Comparison of ENCODE assay signal across 27 cellular contexts in genomic region chrX:108171671-108172070, GRCh38.
"Had no signal": no experiment of that assay in that cellular context is flagged by ENCODE, and none has a peak within 500 bp of the region (broad histone marks: within the 10 kb centered on the region; RNA-seq: fewer than 3 reads in every experiment).

No MANE protein-coding gene starts in this region.

- H3K4me1 ChIP-seq: parathyroid adenoma, psoas muscle, right lobe of liver, sigmoid colon, spleen, stomach, thyroid gland, upper lobe of left lung, vagina had no signal

- H3K27ac ChIP-seq: neural progenitor cell, ovary, parathyroid adenoma, psoas muscle, right lobe of liver, sigmoid colon, skin epidermis, spleen, stomach, thoracic aorta, thyroid gland, upper lobe of left lung, vagina had no signal

- H3K4me3 ChIP-seq: neural progenitor cell, ovary, psoas muscle, right lobe of liver, sigmoid colon, skin epidermis, smooth muscle cell, spleen, stomach, thoracic aorta, thyroid gland, upper lobe of left lung, vagina had no signal

- H3K9me3 ChIP-seq: ovary, psoas muscle, right lobe of liver, sigmoid colon, spleen, stomach, thoracic aorta, thyroid gland, upper lobe of left lung, vagina had no signal

- H3K36me3 ChIP-seq: neural progenitor cell, ovary, right lobe of liver, sigmoid colon, spleen, thoracic aorta, thyroid gland, upper lobe of left lung, vagina had no signal

- H3K4me2 ChIP-seq: neural progenitor cell, smooth muscle cell had no signal

- H3K9ac ChIP-seq: neural progenitor cell, parathyroid adenoma had no signal

- FAIRE-seq: urothelium cell line had no signal

- H3K27me3 ChIP-seq: neural progenitor cell, ovary, right lobe of liver, sigmoid colon, spleen, thyroid gland, upper lobe of left lung, vagina had no signal

- H3K79me2 ChIP-seq: parathyroid adenoma had no signal

- H2AFZ ChIP-seq: neural progenitor cell, parathyroid adenoma had no signal

- DNase-seq: naive thymus-derived CD4-positive, alpha-beta T cell; natural killer cell; occipital lobe; ovary; posterior cingulate gyrus; psoas muscle; right cardiac atrium; right lobe of liver; sigmoid colon; spleen; stimulated activated CD4-positive, alpha-beta T cell treated with anti-CD3 and anti-CD28 coated beads, Interleukin-12 subunit alpha, Interleukin-12 subunit beta, amount 100 ng/mL, for 4 hours; stimulated activated CD4-positive, alpha-beta T cell treated with anti-CD3 and anti-CD28 coated beads, Interleukin-1b, Interleukin-23, amount 100 ng/mL, for 48 hours; stimulated activated CD4-positive, alpha-beta T cell treated with anti-CD3 and anti-CD28 coated beads, Interleukin-4, amount 100 ng/mL, for 1 hour; stimulated activated CD4-positive, alpha-beta T cell treated with anti-CD3 and anti-CD28 coated beads, Interleukin-4, amount 100 ng/mL, for 4 hours; stimulated activated CD8-positive, alpha-beta memory T cell treated with anti-CD3 and anti-CD28 coated beads, Interleukin-4, amount 100 ng/mL, for 48 hours; stimulated activated naive CD4-positive, alpha-beta T cell; stomach; thyroid gland; trophoblast cell; upper lobe of left lung had no signal
